2 cellular contexts compared by ENCODE assay signal in genomic region chr2:203908344-203909185, GRCh38.
TF ChIP-seq lines count a peak whose summit lies in the region.

No MANE protein-coding gene starts in this region.

TF ChIP-seq in SK-N-SH, 30 proteins besides CTCF, POLR2A, EP300 and RAD21 (continued from another document):
- TF ChIP-seq, protein P1, sequence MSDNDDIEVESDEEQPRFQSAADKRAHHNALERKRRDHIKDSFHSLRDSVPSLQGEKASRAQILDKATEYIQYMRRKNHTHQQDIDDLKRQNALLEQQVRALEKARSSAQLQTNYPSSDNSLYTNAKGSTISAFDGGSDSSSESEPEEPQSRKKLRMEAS (IDR thresholded peaks at IDR 0.05; ENCODE audit: low read depth) = no peak
- no peak for TF ChIP-seq JUND (IDR thresholded peaks at IDR 0.05)
- TF ChIP-seq NRF1 (IDR thresholded peaks at IDR 0.05; ENCODE audit: low read depth, low read length) = no peak

TF ChIP-seq in SK-N-SH treated with all-trans-retinoic acid at 6 μM for 48 hours, 23 proteins besides CTCF, POLR2A, EP300 and RAD21 (continued from another document):
- no peak for TF ChIP-seq BACH2 (CRISPR knock-in tag; IDR thresholded peaks at IDR 0.05; ENCODE audit: borderline replicate concordance)
- TF ChIP-seq PPARA (CRISPR knock-in tag; IDR thresholded peaks at IDR 0.05; ENCODE audit: borderline replicate concordance) = no peak
- no peak for TF ChIP-seq RARB (CRISPR knock-in tag; IDR thresholded peaks at IDR 0.05)
- no peak for TF ChIP-seq OSR1 (CRISPR knock-in tag; IDR thresholded peaks at IDR 0.05)
- TF ChIP-seq ARNTL (CRISPR knock-in tag; IDR thresholded peaks at IDR 0.05; ENCODE audit: borderline replicate concordance, low read depth) = no peak
